Comparison of ENCODE assay signal across 1 cellular context in the genomic region with DNA sequence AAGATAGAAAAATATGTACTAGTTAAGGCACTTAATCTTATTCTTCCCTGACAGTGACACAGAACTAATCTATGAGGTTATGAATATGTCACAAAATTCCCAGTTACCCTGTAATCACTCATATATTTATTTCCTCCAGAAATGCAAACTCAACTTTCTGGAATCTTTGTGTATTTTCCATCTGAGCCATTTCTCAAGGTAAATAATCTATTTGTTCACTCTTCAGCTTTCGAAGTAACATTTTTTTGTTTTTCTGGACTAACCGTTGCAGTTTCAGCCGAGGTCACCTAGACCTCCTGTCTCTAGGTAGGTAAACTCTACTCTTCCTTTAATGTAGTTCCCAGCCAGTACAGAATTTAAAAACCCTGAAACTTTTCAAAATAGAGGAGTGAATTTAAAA.
TF ChIP-seq lines count a peak whose summit lies in the region.

No MANE protein-coding gene starts in this region.

TF ChIP-seq in HepG2, 621 proteins besides CTCF, POLR2A, EP300 and RAD21 (continued from another document):
- TF ChIP-seq, protein P1, sequence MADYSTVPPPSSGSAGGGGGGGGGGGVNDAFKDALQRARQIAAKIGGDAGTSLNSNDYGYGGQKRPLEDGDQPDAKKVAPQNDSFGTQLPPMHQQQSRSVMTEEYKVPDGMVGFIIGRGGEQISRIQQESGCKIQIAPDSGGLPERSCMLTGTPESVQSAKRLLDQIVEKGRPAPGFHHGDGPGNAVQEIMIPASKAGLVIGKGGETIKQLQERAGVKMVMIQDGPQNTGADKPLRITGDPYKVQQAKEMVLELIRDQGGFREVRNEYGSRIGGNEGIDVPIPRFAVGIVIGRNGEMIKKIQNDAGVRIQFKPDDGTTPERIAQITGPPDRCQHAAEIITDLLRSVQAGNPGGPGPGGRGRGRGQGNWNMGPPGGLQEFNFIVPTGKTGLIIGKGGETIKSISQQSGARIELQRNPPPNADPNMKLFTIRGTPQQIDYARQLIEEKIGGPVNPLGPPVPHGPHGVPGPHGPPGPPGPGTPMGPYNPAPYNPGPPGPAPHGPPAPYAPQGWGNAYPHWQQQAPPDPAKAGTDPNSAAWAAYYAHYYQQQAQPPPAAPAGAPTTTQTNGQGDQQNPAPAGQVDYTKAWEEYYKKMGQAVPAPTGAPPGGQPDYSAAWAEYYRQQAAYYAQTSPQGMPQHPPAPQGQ (CRISPR knock-in tag; IDR thresholded peaks at IDR 0.05; ENCODE audit: borderline replicate concordance) = no peak
- TF ChIP-seq, protein P2, sequence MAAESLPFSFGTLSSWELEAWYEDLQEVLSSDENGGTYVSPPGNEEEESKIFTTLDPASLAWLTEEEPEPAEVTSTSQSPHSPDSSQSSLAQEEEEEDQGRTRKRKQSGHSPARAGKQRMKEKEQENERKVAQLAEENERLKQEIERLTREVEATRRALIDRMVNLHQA (CRISPR knock-in tag; IDR thresholded peaks at IDR 0.05) = no peak
- TF ChIP-seq, protein P3, sequence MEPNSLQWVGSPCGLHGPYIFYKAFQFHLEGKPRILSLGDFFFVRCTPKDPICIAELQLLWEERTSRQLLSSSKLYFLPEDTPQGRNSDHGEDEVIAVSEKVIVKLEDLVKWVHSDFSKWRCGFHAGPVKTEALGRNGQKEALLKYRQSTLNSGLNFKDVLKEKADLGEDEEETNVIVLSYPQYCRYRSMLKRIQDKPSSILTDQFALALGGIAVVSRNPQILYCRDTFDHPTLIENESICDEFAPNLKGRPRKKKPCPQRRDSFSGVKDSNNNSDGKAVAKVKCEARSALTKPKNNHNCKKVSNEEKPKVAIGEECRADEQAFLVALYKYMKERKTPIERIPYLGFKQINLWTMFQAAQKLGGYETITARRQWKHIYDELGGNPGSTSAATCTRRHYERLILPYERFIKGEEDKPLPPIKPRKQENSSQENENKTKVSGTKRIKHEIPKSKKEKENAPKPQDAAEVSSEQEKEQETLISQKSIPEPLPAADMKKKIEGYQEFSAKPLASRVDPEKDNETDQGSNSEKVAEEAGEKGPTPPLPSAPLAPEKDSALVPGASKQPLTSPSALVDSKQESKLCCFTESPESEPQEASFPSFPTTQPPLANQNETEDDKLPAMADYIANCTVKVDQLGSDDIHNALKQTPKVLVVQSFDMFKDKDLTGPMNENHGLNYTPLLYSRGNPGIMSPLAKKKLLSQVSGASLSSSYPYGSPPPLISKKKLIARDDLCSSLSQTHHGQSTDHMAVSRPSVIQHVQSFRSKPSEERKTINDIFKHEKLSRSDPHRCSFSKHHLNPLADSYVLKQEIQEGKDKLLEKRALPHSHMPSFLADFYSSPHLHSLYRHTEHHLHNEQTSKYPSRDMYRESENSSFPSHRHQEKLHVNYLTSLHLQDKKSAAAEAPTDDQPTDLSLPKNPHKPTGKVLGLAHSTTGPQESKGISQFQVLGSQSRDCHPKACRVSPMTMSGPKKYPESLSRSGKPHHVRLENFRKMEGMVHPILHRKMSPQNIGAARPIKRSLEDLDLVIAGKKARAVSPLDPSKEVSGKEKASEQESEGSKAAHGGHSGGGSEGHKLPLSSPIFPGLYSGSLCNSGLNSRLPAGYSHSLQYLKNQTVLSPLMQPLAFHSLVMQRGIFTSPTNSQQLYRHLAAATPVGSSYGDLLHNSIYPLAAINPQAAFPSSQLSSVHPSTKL (CRISPR knock-in tag; IDR thresholded peaks at IDR 0.05) = 0 out of 2 replicates have a peak, but pooled peaks have one; percentile 10
- TF ChIP-seq RARA (CRISPR knock-in tag; IDR thresholded peaks at IDR 0.05) (peak; percentile 32; the same call in 1 of the 2 replicates), SATB2 (CRISPR knock-in tag; IDR thresholded peaks at IDR 0.05) (no peak), ZBTB42 (CRISPR knock-in tag; IDR thresholded peaks at IDR 0.05) (no peak), NPAS2 (CRISPR knock-in tag; IDR thresholded peaks at IDR 0.05; ENCODE audit: borderline replicate concordance) (no peak), HES4 (CRISPR knock-in tag; IDR thresholded peaks at IDR 0.05; ENCODE audit: borderline replicate concordance) (no peak), ZNF143 (CRISPR knock-in tag; IDR thresholded peaks at IDR 0.05) (no peak), FOXP1 (IDR thresholded peaks at IDR 0.05) (no peak), FOXP1 (CRISPR knock-in tag; IDR thresholded peaks at IDR 0.05) (0 out of 2 replicates have a peak, but pooled peaks have one; percentile 4), BCL6 (CRISPR knock-in tag; IDR thresholded peaks at IDR 0.05) (peak; percentile 61), ZNF766 (CRISPR knock-in tag; IDR thresholded peaks at IDR 0.05; ENCODE audit: borderline replicate concordance) (no peak), SAP130 (CRISPR knock-in tag; IDR thresholded peaks at IDR 0.05; ENCODE audit: low read depth) (no peak), NCOA2 (CRISPR knock-in tag; IDR thresholded peaks at IDR 0.05) (peak; percentile 22; the same call in 1 of the 2 replicates), ZNF891 (CRISPR knock-in tag; IDR thresholded peaks at IDR 0.05) (no peak), ZBTB7A (CRISPR knock-in tag; IDR thresholded peaks at IDR 0.05) (no peak), NR1H2 (CRISPR knock-in tag; IDR thresholded peaks at IDR 0.05; ENCODE audit: borderline replicate concordance, low read depth) (no peak), NR2F6 (IDR thresholded peaks at IDR 0.05) (no peak), NR2F6 (CRISPR knock-in tag; IDR thresholded peaks at IDR 0.05) (no peak), ZFP36L1 (CRISPR knock-in tag; IDR thresholded peaks at IDR 0.05) (no peak), NFIC (IDR thresholded peaks at IDR 0.05; ENCODE audit: low read length) (no peak), ZNF562 (CRISPR knock-in tag; IDR thresholded peaks at IDR 0.05; ENCODE audit: borderline replicate concordance) (no peak), SIX1 (CRISPR knock-in tag; IDR thresholded peaks at IDR 0.05; ENCODE audit: borderline replicate concordance) (no peak)
- TF ChIP-seq, protein P4, sequence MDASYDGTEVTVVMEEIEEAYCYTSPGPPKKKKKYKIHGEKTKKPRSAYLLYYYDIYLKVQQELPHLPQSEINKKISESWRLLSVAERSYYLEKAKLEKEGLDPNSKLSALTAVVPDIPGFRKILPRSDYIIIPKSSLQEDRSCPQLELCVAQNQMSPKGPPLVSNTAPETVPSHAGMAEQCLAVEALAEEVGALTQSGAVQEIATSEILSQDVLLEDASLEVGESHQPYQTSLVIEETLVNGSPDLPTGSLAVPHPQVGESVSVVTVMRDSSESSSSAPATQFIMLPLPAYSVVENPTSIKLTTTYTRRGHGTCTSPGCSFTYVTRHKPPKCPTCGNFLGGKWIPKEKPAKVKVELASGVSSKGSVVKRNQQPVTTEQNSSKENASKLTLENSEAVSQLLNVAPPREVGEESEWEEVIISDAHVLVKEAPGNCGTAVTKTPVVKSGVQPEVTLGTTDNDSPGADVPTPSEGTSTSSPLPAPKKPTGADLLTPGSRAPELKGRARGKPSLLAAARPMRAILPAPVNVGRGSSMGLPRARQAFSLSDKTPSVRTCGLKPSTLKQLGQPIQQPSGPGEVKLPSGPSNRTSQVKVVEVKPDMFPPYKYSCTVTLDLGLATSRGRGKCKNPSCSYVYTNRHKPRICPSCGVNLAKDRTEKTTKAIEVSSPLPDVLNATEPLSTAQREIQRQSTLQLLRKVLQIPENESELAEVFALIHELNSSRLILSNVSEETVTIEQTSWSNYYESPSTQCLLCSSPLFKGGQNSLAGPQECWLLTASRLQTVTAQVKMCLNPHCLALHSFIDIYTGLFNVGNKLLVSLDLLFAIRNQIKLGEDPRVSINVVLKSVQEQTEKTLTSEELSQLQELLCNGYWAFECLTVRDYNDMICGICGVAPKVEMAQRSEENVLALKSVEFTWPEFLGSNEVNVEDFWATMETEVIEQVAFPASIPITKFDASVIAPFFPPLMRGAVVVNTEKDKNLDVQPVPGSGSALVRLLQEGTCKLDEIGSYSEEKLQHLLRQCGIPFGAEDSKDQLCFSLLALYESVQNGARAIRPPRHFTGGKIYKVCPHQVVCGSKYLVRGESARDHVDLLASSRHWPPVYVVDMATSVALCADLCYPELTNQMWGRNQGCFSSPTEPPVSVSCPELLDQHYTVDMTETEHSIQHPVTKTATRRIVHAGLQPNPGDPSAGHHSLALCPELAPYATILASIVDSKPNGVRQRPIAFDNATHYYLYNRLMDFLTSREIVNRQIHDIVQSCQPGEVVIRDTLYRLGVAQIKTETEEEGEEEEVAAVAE (CRISPR knock-in tag; IDR thresholded peaks at IDR 0.05; ENCODE audit: borderline replicate concordance) = no peak
- TF ChIP-seq, protein P5, sequence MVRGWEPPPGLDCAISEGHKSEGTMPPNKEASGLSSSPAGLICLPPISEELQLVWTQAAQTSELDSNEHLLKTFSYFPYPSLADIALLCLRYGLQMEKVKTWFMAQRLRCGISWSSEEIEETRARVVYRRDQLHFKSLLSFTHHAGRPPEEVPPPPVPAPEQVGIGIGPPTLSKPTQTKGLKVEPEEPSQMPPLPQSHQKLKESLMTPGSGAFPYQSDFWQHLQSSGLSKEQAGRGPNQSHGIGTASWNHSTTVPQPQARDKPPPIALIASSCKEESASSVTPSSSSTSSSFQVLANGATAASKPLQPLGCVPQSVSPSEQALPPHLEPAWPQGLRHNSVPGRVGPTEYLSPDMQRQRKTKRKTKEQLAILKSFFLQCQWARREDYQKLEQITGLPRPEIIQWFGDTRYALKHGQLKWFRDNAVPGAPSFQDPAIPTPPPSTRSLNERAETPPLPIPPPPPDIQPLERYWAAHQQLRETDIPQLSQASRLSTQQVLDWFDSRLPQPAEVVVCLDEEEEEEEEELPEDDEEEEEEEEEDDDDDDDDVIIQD (CRISPR knock-in tag; IDR thresholded peaks at IDR 0.05; ENCODE audit: low read depth) = peak; percentile 36; the same call in 1 of the 2 replicates
- TF ChIP-seq, protein P6, sequence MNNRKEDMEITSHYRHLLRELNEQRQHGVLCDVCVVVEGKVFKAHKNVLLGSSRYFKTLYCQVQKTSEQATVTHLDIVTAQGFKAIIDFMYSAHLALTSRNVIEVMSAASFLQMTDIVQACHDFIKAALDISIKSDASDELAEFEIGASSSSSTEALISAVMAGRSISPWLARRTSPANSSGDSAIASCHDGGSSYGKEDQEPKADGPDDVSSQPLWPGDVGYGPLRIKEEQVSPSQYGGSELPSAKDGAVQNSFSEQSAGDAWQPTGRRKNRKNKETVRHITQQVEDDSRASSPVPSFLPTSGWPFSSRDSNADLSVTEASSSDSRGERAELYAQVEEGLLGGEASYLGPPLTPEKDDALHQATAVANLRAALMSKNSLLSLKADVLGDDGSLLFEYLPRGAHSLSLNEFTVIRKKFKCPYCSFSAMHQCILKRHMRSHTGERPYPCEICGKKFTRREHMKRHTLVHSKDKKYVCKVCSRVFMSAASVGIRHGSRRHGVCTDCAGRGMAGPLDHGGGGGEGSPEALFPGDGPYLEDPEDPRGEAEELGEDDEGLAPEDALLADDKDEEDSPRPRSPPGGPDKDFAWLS (CRISPR knock-in tag; IDR thresholded peaks at IDR 0.05; ENCODE audit: borderline replicate concordance) = no peak
- TF ChIP-seq, protein P7, sequence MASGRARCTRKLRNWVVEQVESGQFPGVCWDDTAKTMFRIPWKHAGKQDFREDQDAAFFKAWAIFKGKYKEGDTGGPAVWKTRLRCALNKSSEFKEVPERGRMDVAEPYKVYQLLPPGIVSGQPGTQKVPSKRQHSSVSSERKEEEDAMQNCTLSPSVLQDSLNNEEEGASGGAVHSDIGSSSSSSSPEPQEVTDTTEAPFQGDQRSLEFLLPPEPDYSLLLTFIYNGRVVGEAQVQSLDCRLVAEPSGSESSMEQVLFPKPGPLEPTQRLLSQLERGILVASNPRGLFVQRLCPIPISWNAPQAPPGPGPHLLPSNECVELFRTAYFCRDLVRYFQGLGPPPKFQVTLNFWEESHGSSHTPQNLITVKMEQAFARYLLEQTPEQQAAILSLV (CRISPR knock-in tag; IDR thresholded peaks at IDR 0.05; ENCODE audit: borderline replicate concordance) = no peak
TF ChIP-seq in HepG2: peak in this region for 6.
